In the genomic region with DNA sequence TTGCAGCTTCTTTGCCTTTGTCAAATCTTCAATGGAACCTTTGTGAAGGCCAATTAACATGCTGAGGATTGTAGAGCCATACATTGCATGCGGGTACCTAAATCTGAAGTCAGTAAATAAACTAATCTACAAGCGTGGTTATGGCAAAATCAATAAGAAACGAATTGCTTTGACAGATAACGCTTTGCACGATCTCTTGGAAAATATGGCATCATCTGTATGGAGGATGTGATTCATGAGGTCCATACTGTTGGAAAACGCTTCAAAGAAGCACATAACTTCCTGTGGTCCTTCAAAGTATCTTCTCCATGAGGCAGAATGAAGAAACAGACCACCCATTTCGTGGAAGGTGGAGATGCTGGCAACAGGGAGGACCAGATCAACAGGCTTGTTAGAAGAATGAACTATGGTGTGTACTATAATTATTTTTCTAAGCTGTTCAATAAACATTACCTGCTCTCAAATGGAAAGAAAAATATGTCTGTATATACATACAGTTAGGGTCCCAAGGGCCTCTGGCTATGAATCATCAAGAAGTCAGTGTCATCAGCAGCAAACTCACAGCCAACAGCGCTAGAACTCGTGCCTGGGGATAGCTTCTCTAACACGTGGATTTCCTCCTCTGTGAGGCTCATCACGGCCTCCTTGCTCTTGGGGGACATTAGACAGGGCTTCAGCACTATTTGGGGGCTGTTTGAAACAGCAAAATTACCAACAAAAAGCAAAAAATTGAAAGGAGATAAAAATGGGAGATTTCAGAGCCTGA, we compare ENCODE assay signal across 19 cellular contexts. TPM values are rescaled to one million over a fixed set of nuclear protein-coding genes. Genes with fewer than 3 reads are reported as not detected.
DNase-seq lines count a peak whose midpoint lies in the region; FAIRE-seq and TF ChIP-seq lines count a peak whose summit lies in the region.
"Had no signal": no experiment of that assay in that cellular context is flagged by ENCODE, and none has a peak within 500 bp of the region (broad histone marks: within the 10 kb centered on the region; RNA-seq: fewer than 3 reads in every experiment).

No MANE protein-coding gene starts in this region.

- H3K4me3 ChIP-seq in SJSA1 (no peak overlapping the region), fibroblast of mammary gland (ENCODE audit: control insufficient read depth, low read depth, low read length) (no peak overlapping the region)
- H3K4me3 ChIP-seq: left ventricle myocardium inferior, prostate gland had no signal

- no peaks in the 10 kb centered on the region for H3K9me3 ChIP-seq in SJSA1 (replicated peaks)
- H3K9me3 ChIP-seq: left ventricle myocardium inferior, prostate gland had no signal

- H3K36me3 ChIP-seq in SJSA1, result peaks cover 7% of the 10 kb centered on the region
- H3K36me3 ChIP-seq: left ventricle myocardium inferior, prostate gland had no signal

- peak; percentile 83 for FAIRE-seq in GM19239 (lab: Jason Lieb, UNC)
- FAIRE-seq: G401.6 had no signal

- H3K27ac ChIP-seq in SJSA1, result peak overlapping the region; percentile 30
- H3K27ac ChIP-seq: left ventricle myocardium inferior, prostate gland had no signal

- no peak for TF ChIP-seq CTCF in fibroblast of mammary gland (conservative IDR thresholded peaks at IDR 0.05; ENCODE audit: control insufficient read depth, insufficient read depth, low read depth, low read length)

- DNase-seq in NK-92 treated with Interleukin-12 subunit alpha and Interleukin-12 subunit beta, amount 100 ng/mL, for 24 hours (lab: John Stamatoyannopoulos, UW), result peak; percentile 27
- DNase-seq in NK-92 (lab: John Stamatoyannopoulos, UW; ENCODE audit: unreplicated experiment), result no peak
- DNase-seq in GM19239 (ENCODE audit: insufficient read length, low spot score), result no peak
- DNase-seq in SJSA1 (ENCODE audit: low read depth in 1 of 2, low spot score in 2 of 2), result peak; percentile 82 to 87
- DNase-seq in fibroblast of mammary gland (ENCODE audit: low read depth), result peak; percentile 23
- no peak for DNase-seq in DMS53 treated with DMSO at 0.1 percent for 48 hours (lab: John Stamatoyannopoulos, UW; ENCODE audit: unreplicated experiment)
- DNase-seq in erythroblast (lab: John Stamatoyannopoulos, UW), result no peak
- no peak for DNase-seq in UCSD-AML1 (lab: John Stamatoyannopoulos, UW; ENCODE audit: unreplicated experiment)
- DNase-seq: 8988T; activated CD4-positive, alpha-beta T cell treated with anti-CD3 and anti-CD28 coated beads, Interleukin-2, amount 50 U/mL, for 4 hours; activated naive CD4-positive, alpha-beta T cell treated with anti-CD3 and anti-CD28 coated beads for 36 hours; left ventricle myocardium inferior; NCI-H2081 treated with DMSO at 0.1 percent for 48 hours; NCI-H524 treated with DMSO at 0.1 percent for 48 hours; stimulated activated CD4-positive, alpha-beta T cell treated with anti-CD3 and anti-CD28 coated beads, Interleukin-12 subunit alpha, Interleukin-12 subunit beta, amount 100 ng/mL, for 4 hours; T-helper 9 cell had no signal

- H3K27me3 ChIP-seq in SJSA1 (replicated peaks), result no peaks in the 10 kb centered on the region

- TF ChIP-seq POLR2A in erythroblast (IDR thresholded peaks at IDR 0.05; ENCODE audit: low read length), result no peak

- peaks cover 41% of the 10 kb centered on the region for H3K4me1 ChIP-seq in SJSA1 (replicated peaks)
- H3K4me1 ChIP-seq: prostate gland had no signal

RNA-seq across cellular contexts. Expression of a gene that starts 2.9 kb away (rescaled TPM):
- total RNA-seq in SJSA1 (2014; rRNA removed; shearing (Covaris generic)), result 122 and 128 TPM in 2 replicates
- total RNA-seq: left ventricle myocardium inferior, prostate gland, subcutaneous adipose tissue had no signal

Comparison
In these comparisons a context has a peak if more than half of its experiments do, and no peak if none do; other contexts are left out.
1. DNase-seq: peak in NK-92 treated with Interleukin-12 subunit alpha and Interleukin-12 subunit beta, amount 100 ng/mL, for 24 hours (single experiment), SJSA1 (2 of 2) and fibroblast of mammary gland (single experiment); none in NK-92 (single experiment), GM19239 (single experiment), DMS53 treated with DMSO at 0.1 percent for 48 hours (single experiment), erythroblast (0 of 2) and UCSD-AML1 (single experiment).